Comparison of ENCODE assay signal across 1 cellular context in the genomic region with DNA sequence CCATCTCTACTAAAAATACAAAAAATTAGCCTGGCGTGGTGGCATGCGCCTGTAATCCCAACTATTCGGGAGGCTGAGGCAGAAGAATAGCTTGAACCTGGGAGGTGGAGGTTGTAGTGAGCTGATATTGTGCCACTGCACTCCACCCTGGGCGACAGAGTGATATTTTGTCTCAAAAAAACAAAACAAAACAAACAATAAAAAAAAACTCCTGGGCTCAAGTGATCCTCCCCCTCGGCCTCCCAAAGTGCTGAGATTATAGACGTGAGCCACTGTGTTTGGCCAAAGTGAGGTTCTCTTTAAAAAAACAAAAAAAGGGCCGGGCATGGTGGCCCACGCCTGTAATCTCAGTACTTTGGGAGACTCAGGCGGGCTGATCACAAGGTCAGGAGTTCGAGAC.
TF ChIP-seq lines count a peak whose summit lies in the region.

No MANE protein-coding gene starts in this region.

TF ChIP-seq in HepG2, 621 proteins besides CTCF, POLR2A, EP300 and RAD21:
- TF ChIP-seq, protein P1, sequence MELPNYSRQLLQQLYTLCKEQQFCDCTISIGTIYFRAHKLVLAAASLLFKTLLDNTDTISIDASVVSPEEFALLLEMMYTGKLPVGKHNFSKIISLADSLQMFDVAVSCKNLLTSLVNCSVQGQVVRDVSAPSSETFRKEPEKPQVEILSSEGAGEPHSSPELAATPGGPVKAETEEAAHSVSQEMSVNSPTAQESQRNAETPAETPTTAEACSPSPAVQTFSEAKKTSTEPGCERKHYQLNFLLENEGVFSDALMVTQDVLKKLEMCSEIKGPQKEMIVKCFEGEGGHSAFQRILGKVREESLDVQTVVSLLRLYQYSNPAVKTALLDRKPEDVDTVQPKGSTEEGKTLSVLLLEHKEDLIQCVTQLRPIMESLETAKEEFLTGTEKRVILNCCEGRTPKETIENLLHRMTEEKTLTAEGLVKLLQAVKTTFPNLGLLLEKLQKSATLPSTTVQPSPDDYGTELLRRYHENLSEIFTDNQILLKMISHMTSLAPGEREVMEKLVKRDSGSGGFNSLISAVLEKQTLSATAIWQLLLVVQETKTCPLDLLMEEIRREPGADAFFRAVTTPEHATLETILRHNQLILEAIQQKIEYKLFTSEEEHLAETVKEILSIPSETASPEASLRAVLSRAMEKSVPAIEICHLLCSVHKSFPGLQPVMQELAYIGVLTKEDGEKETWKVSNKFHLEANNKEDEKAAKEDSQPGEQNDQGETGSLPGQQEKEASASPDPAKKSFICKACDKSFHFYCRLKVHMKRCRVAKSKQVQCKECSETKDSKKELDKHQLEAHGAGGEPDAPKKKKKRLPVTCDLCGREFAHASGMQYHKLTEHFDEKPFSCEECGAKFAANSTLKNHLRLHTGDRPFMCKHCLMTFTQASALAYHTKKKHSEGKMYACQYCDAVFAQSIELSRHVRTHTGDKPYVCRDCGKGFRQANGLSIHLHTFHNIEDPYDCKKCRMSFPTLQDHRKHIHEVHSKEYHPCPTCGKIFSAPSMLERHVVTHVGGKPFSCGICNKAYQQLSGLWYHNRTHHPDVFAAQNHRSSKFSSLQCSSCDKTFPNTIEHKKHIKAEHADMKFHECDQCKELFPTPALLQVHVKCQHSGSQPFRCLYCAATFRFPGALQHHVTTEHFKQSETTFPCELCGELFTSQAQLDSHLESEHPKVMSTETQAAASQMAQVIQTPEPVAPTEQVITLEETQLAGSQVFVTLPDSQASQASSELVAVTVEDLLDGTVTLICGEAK (IDR thresholded peaks at IDR 0.05) = no peak
- TF ChIP-seq, protein P1 (CRISPR knock-in tag; IDR thresholded peaks at IDR 0.05) = no peak
